Comparison of ENCODE assay signal across 12 cellular contexts in genomic region chr3:28053759-28054158, GRCh38.
DNase-seq lines count a peak whose midpoint lies in the region; ATAC-seq and TF ChIP-seq lines count a peak whose summit lies in the region.
"Had no signal": no experiment of that assay in that cellular context is flagged by ENCODE, and none has a peak within 500 bp of the region (broad histone marks: within the 10 kb centered on the region; RNA-seq: fewer than 3 reads in every experiment).

No MANE protein-coding gene starts in this region.

- CTCF ChIA-PET in MCF 10A (lab: Yijun Ruan, JAX) (interaction anchor here (0.7 to 1.5 kb wide), 2 partner anchors 346 to 1559 kb away, joined by 3 read pairs; no protein-coding TSS in a partner anchor), PC-3 (lab: Charles Lee) (interaction anchor here (0.6 kb wide), 2 partner anchors 85 to 87 kb away, joined by 3 to 4 read pairs; no protein-coding TSS in a partner anchor)

- H3K9me2 ChIP-seq in PC-3 (replicated peaks; ENCODE audit: low read length): no peaks in the 10 kb centered on the region

- no peak for TF ChIP-seq POLR2A in breast epithelium (IDR thresholded peaks at IDR 0.05)

- H3K27me3 Mint-ChIP-seq in MCF 10A (ENCODE audit: insufficient read depth, unreplicated experiment): no peaks in the 10 kb centered on the region

- H3K9me3 ChIP-seq in breast epithelium (no peaks in the 10 kb centered on the region), PC-3 (ENCODE audit: low read length) (no peaks in the 10 kb centered on the region)
- H3K9me3 ChIP-seq: ascending aorta had no signal

- ATAC-seq in PC-3 (peak; percentile 79), esophagus mucosa (peak; percentile 94), HG03460 (IDR thresholded peaks at IDR 0.05; ENCODE audit: unreplicated experiment) (no peak)
- ATAC-seq in stimulated activated effector memory CD8-positive, alpha-beta T cell treated with anti-CD3 and anti-CD28 coated beads, Interleukin-12 subunit alpha, Interleukin-12 subunit beta, amount 100 ng/mL, for 72 hours: peak; percentile 92
- ATAC-seq: Right ventricle myocardium inferior had no signal

- H3K27ac Mint-ChIP-seq in MCF 10A (ENCODE audit: low read depth, unreplicated experiment): peak overlapping the region; percentile 59
- peak overlapping the region; percentile 37 for H3K27ac Mint-ChIP-seq in stimulated activated effector memory CD8-positive, alpha-beta T cell treated with anti-CD3 and anti-CD28 coated beads, Interleukin-12 subunit alpha, Interleukin-12 subunit beta, amount 100 ng/mL, for 72 hours
- H3K27ac Mint-ChIP-seq: CD4-positive, alpha-beta T cell had no signal

- peak; percentile 88 for DNase-seq in MCF 10A (ENCODE audit: unreplicated experiment)
- DNase-seq in breast epithelium (ENCODE audit: low spot score in 2 of 2): no peak
- peak; percentile 93 for DNase-seq in PC-3
- DNase-seq in stimulated activated effector memory CD8-positive, alpha-beta T cell treated with anti-CD3 and anti-CD28 coated beads, Interleukin-12 subunit alpha, Interleukin-12 subunit beta, amount 100 ng/mL, for 72 hours (ENCODE audit: low spot score in 2 of 2): peak in 1 of 2 donors; percentile 57
- no peak for DNase-seq in SIG-M5 (lab: John Stamatoyannopoulos, UW)
- DNase-seq in G401 (ENCODE audit: low spot score): no peak
- DNase-seq: activated CD4-positive, CD25-positive, alpha-beta regulatory T cell; CD4-positive, alpha-beta T cell had no signal

- H3K4me1 Mint-ChIP-seq in MCF 10A (ENCODE audit: insufficient read depth, unreplicated experiment): peaks cover 42% of the 10 kb centered on the region
- peaks cover 33% of the 10 kb centered on the region for H3K4me1 Mint-ChIP-seq in stimulated activated effector memory CD8-positive, alpha-beta T cell treated with anti-CD3 and anti-CD28 coated beads, Interleukin-12 subunit alpha, Interleukin-12 subunit beta, amount 100 ng/mL, for 72 hours

- H3K27me3 ChIP-seq in breast epithelium (no peaks in the 10 kb centered on the region), PC-3 (ENCODE audit: low read length) (no peaks in the 10 kb centered on the region)
- H3K27me3 ChIP-seq: ascending aorta had no signal

- peak overlapping the region; percentile 59 for H3K4me2 ChIP-seq in PC-3 (ENCODE audit: low read length)

- no peaks in the 10 kb centered on the region for H4K20me1 ChIP-seq in PC-3 (ENCODE audit: low read length)

- TF ChIP-seq CTCF in MCF 10A (IDR thresholded peaks at IDR 0.05; ENCODE audit: unreplicated experiment) (no peak), breast epithelium (IDR thresholded peaks at IDR 0.05) (no peak), PC-3 (conservative IDR thresholded peaks at IDR 0.05; ENCODE audit: low read depth, low read length) (no peak)

- H3K36me3 Mint-ChIP-seq in MCF 10A (ENCODE audit: insufficient read depth, unreplicated experiment): no peaks in the 10 kb centered on the region
- no peaks in the 10 kb centered on the region for H3K36me3 Mint-ChIP-seq in stimulated activated effector memory CD8-positive, alpha-beta T cell treated with anti-CD3 and anti-CD28 coated beads, Interleukin-12 subunit alpha, Interleukin-12 subunit beta, amount 100 ng/mL, for 72 hours

- H3K79me2 ChIP-seq in PC-3 (ENCODE audit: low read length): no peaks in the 10 kb centered on the region

- no peak overlapping the region for H3K27ac ChIP-seq in breast epithelium
- H3K27ac ChIP-seq in PC-3 (ENCODE audit: low read length): peak overlapping the region; percentile 82
- H3K27ac ChIP-seq: ascending aorta had no signal

- no peaks in the 10 kb centered on the region for H3F3A ChIP-seq in PC-3 (ENCODE audit: low read length, unreplicated experiment)

- intact Hi-C loops in MCF 10A (cut with micrococcal nuclease) (loop anchor here (2.0 to 10.0 kb wide), 3 partner anchors 79 to 289 kb away; partner anchors contain the start of gene CMC1), breast epithelium (cut with DNase I; ENCODE audit: low total_unique reads) (loop anchor here (5.0 kb wide), 1 partner anchor 489 kb away; no protein-coding TSS in a partner anchor), PC-3 (cut with micrococcal nuclease) (loop anchor here (1.0 to 10.0 kb wide), 3 partner anchors 71 to 231 kb away; partner anchors contain the start of gene CMC1)

- POLR2A ChIA-PET in MCF 10A (lab: Yijun Ruan, JAX) (interaction anchor here (0.6 to 2.6 kb wide), 2 partner anchors 295 to 297 kb away, joined by 3 to 5 read pairs; partner anchors contain the start of genes AZI2 and ZCWPW2), PC-3 (lab: Charles Lee; ENCODE audit: unreplicated experiment) (no interaction called here)

- in situ Hi-C loops in G401 (cut with HindIII; ENCODE audit: low sequenced_read_pairs): no loop called here

- peak overlapping the region; percentile 42; the same call in 1 of the 2 replicates for H3K9ac ChIP-seq in PC-3 (ENCODE audit: low read length)

- H3K4me1 ChIP-seq in breast epithelium: no peaks in the 10 kb centered on the region
- peaks cover 55% of the 10 kb centered on the region for H3K4me1 ChIP-seq in PC-3 (ENCODE audit: insufficient read depth, low read length)
- H3K4me1 ChIP-seq: ascending aorta had no signal

- H3K36me3 ChIP-seq in breast epithelium (no peaks in the 10 kb centered on the region), PC-3 (ENCODE audit: low read depth, low read length) (no peaks in the 10 kb centered on the region)
- H3K36me3 ChIP-seq: ascending aorta had no signal

- no peak overlapping the region for H3K4me3 Mint-ChIP-seq in MCF 10A (ENCODE audit: unreplicated experiment)
- no peak overlapping the region for H3K4me3 Mint-ChIP-seq in stimulated activated effector memory CD8-positive, alpha-beta T cell treated with anti-CD3 and anti-CD28 coated beads, Interleukin-12 subunit alpha, Interleukin-12 subunit beta, amount 100 ng/mL, for 72 hours
- H3K4me3 Mint-ChIP-seq: CD4-positive, alpha-beta T cell had no signal

- no peak overlapping the region for H3K4me3 ChIP-seq in breast epithelium
- H3K4me3 ChIP-seq in PC-3 (ENCODE audit: low read length): peak overlapping the region; percentile 5; the same call in 1 of the 2 replicates
- H3K4me3 ChIP-seq: ascending aorta had no signal

- no peaks in the 10 kb centered on the region for H3K9me3 Mint-ChIP-seq in MCF 10A (ENCODE audit: unreplicated experiment)
- H3K9me3 Mint-ChIP-seq in stimulated activated effector memory CD8-positive, alpha-beta T cell treated with anti-CD3 and anti-CD28 coated beads, Interleukin-12 subunit alpha, Interleukin-12 subunit beta, amount 100 ng/mL, for 72 hours: no peaks in the 10 kb centered on the region
- H3K9me3 Mint-ChIP-seq: CD4-positive, alpha-beta T cell had no signal

- BruUV-seq in MCF 10A (replicated peaks; lab: Mats Ljungman, UMichigan): no TSS peak
- no TSS peak for BruUV-seq in PC-3 (replicated peaks; lab: Mats Ljungman, UMichigan)

- H2AFZ ChIP-seq in PC-3 (ENCODE audit: low read length): no peak overlapping the region

Comparison
In these comparisons a context has a peak if more than half of its experiments do, and no peak if none do; other contexts are left out.
1. DNase-seq: peak in MCF 10A (single experiment) and PC-3 (single experiment); none in breast epithelium (0 of 2), SIG-M5 (single experiment) and G401 (single experiment).